In the genomic region with DNA sequence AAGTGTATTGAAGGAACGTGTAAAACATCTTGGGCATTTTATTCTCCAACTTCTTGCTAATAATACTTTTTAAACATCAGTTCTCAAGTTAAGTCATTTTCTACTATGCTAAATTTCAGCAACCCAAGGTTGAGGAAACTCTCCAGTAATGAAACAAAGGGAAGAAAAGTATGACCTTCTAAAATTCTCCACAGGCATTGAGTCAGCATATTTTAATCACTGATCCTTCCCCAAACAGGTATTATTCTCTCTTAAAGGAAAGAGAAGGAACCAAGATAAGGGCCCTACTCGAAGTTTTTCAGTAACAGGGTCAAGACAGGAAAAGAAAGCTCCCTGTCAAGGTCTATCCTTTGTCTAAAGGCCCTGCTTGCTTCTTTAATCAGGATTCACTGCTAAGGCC, we compare ENCODE assay signal across 13 cellular contexts.
A peak's percentile ranks its signal among the peaks of the same experiment; 100 is the strongest.
DNase-seq lines count a peak whose midpoint lies in the region; ATAC-seq and TF ChIP-seq lines count a peak whose summit lies in the region.
"Had no signal": no experiment of that assay in that cellular context is flagged by ENCODE, and none has a peak within 500 bp of the region (broad histone marks: within the 10 kb centered on the region; RNA-seq: fewer than 3 reads in every experiment).

No MANE protein-coding gene starts in this region.

- H3K9me2 ChIP-seq in SU-DHL-6 (replicated peaks; ENCODE audit: insufficient read depth, low read length), result no peaks in the 10 kb centered on the region

- no peak for ATAC-seq in stimulated activated naive CD8-positive, alpha-beta T cell treated with anti-CD3 and anti-CD28 coated beads, Interleukin-15, Interleukin-2, amounts not matched to agents 100 U/mL and 50 U/mL, for 24 hours
- no peak for ATAC-seq in GM21423 (IDR thresholded peaks at IDR 0.05; ENCODE audit: unreplicated experiment)
- ATAC-seq in HG03196 (IDR thresholded peaks at IDR 0.05; ENCODE audit: unreplicated experiment), result no peak
- ATAC-seq: body of pancreas had no signal

- no peak overlapping the region for H2AFZ ChIP-seq in SU-DHL-6 (ENCODE audit: low read depth, low read length, severe bottlenecking)

- H3K9me3 Mint-ChIP-seq in stimulated activated naive CD8-positive, alpha-beta T cell treated with anti-CD3 and anti-CD28 coated beads, Interleukin-15, Interleukin-2, amounts not matched to agents 100 ng/mL and 50 ng/mL, for 24 hours, result no peaks in the 10 kb centered on the region

- peaks cover 6% of the 10 kb centered on the region for H3K36me3 Mint-ChIP-seq in stimulated activated naive CD8-positive, alpha-beta T cell treated with anti-CD3 and anti-CD28 coated beads, Interleukin-15, Interleukin-2, amounts not matched to agents 100 ng/mL and 50 ng/mL, for 24 hours (ENCODE audit: low read depth)

- peaks cover 20% of the 10 kb centered on the region; the same call in 1 of the 2 replicates for H3K79me2 ChIP-seq in SU-DHL-6 (ENCODE audit: insufficient read depth, low read length)

- TF ChIP-seq CTCF in SU-DHL-6 (IDR thresholded peaks at IDR 0.05; ENCODE audit: insufficient read depth, low read length, poor library complexity, severe bottlenecking), result no peak

- H3F3A ChIP-seq in SU-DHL-6 (ENCODE audit: insufficient read depth), result no peaks in the 10 kb centered on the region

- no peak overlapping the region for H3K27ac ChIP-seq in SU-DHL-6 (ENCODE audit: low read depth, low read length)

- 0 out of 2 replicates have a peak, but pooled peaks cover 2% of the 10 kb centered on the region for H3K36me3 ChIP-seq in SU-DHL-6 (ENCODE audit: low read length)
- H3K36me3 ChIP-seq: MG63, ovary had no signal

- no peak overlapping the region for H3K9ac ChIP-seq in SU-DHL-6 (ENCODE audit: low read length)

- H3K9me3 ChIP-seq in SU-DHL-6 (ENCODE audit: insufficient read depth, low read length), result no peaks in the 10 kb centered on the region
- H3K9me3 ChIP-seq: body of pancreas, MG63, ovary had no signal

- no peak for TF ChIP-seq POLR2A in erythroblast (IDR thresholded peaks at IDR 0.05; ENCODE audit: low read length)

- H3K4me1 Mint-ChIP-seq in stimulated activated naive CD8-positive, alpha-beta T cell treated with anti-CD3 and anti-CD28 coated beads, Interleukin-15, Interleukin-2, amounts not matched to agents 100 ng/mL and 50 ng/mL, for 24 hours (ENCODE audit: low read depth), result peaks cover 37% of the 10 kb centered on the region

- H3K27me3 ChIP-seq in SU-DHL-6 (ENCODE audit: low read length), result no peaks in the 10 kb centered on the region
- H3K27me3 ChIP-seq: body of pancreas, MG63, ovary had no signal

- no peak for DNase-seq in stimulated activated naive CD8-positive, alpha-beta T cell treated with anti-CD3 and anti-CD28 coated beads, Interleukin-15, Interleukin-2, amounts not matched to agents 100 U/mL and 50 U/mL, for 24 hours
- DNase-seq in erythroblast (lab: John Stamatoyannopoulos, UW) (peak; percentile 16 to 27), glomerular visceral epithelial cell (ENCODE audit: extremely low spot score) (no peak), putamen (ENCODE audit: low spot score) (no peak)
- DNase-seq: body of pancreas, MG63, NCI-H2171, ovary had no signal

- H3K4me2 ChIP-seq in SU-DHL-6 (ENCODE audit: low read depth, low read length, poor library complexity, severe bottlenecking), result peak overlapping the region; percentile 86

- no peak overlapping the region for H3K4me3 ChIP-seq in SU-DHL-6 (ENCODE audit: insufficient read depth, low read length, poor library complexity, severe bottlenecking)
- H3K4me3 ChIP-seq: body of pancreas, lung, MG63, ovary had no signal

- peak overlapping the region; percentile 14 for H3K4me3 Mint-ChIP-seq in stimulated activated naive CD8-positive, alpha-beta T cell treated with anti-CD3 and anti-CD28 coated beads, Interleukin-15, Interleukin-2, amounts not matched to agents 100 ng/mL and 50 ng/mL, for 24 hours

- no peaks in the 10 kb centered on the region for H3K27me3 Mint-ChIP-seq in stimulated activated naive CD8-positive, alpha-beta T cell treated with anti-CD3 and anti-CD28 coated beads, Interleukin-15, Interleukin-2, amounts not matched to agents 100 ng/mL and 50 ng/mL, for 24 hours

- H4K20me1 ChIP-seq in SU-DHL-6 (ENCODE audit: low read depth, low read length), result no peaks in the 10 kb centered on the region

- peak overlapping the region; percentile 2 for H3K27ac Mint-ChIP-seq in stimulated activated naive CD8-positive, alpha-beta T cell treated with anti-CD3 and anti-CD28 coated beads, Interleukin-15, Interleukin-2, amounts not matched to agents 100 ng/mL and 50 ng/mL, for 24 hours

Comparison
In these comparisons a context has a peak if more than half of its experiments do, and no peak if none do; other contexts are left out.
1. DNase-seq: peak in erythroblast (2 of 2); none in stimulated activated naive CD8-positive, alpha-beta T cell treated with anti-CD3 and anti-CD28 coated beads, Interleukin-15, Interleukin-2, amounts not matched to agents 100 U/mL and 50 U/mL, for 24 hours (single experiment), glomerular visceral epithelial cell (single experiment) and putamen (single experiment).